ENCODE assay signal across 8 cellular contexts in genomic region chr15:85667491-85668424, GRCh38.
DNase-seq lines count a peak whose midpoint lies in the region; ATAC-seq lines count a peak whose summit lies in the region.

No MANE protein-coding gene starts in this region.

- CTCF ChIA-PET in activated CD4-positive, alpha-beta T cell treated with anti-CD3 and anti-CD28 coated beads, Interleukin-2, amount 10 ng/mL, durations not matched to agents 7 days and 5 days (lab: Charles Lee), result interaction anchor here (0.8 to 1.9 kb wide), 9 partner anchors 9 to 371 kb away, joined by 3 to 8 read pairs (median 4); no protein-coding TSS in a partner anchor

- POLR2A ChIA-PET in activated CD4-positive, alpha-beta T cell treated with anti-CD3 and anti-CD28 coated beads, Interleukin-2, amount 10 ng/mL, durations not matched to agents 7 days and 5 days (lab: Charles Lee), result interaction anchor here (0.9 to 1.1 kb wide), 2 partner anchors 22 to 24 kb away, joined by 3 read pairs; no protein-coding TSS in a partner anchor

- H3K27ac ChIP-seq in HUES48 (ENCODE audit: low read depth, low read length), result peak overlapping the region; percentile 11

- ATAC-seq in GM21528 (IDR thresholded peaks at IDR 0.05; ENCODE audit: low FRiP score, unreplicated experiment) (peak; percentile 90), esophagus mucosa (peak; percentile 89)

- no peaks in the 10 kb centered on the region for H3K4me1 ChIP-seq in HUES48 (ENCODE audit: control insufficient read depth, insufficient read depth, low read length)

- H3K9me3 Mint-ChIP-seq in activated CD4-positive, alpha-beta T cell treated with anti-CD3 and anti-CD28 coated beads, Interleukin-2, amount 10 ng/mL, durations not matched to agents 7 days and 5 days, result no peaks in the 10 kb centered on the region

- peaks cover 24% of the 10 kb centered on the region for H3K4me1 Mint-ChIP-seq in activated CD4-positive, alpha-beta T cell treated with anti-CD3 and anti-CD28 coated beads, Interleukin-2, amount 10 ng/mL, durations not matched to agents 7 days and 5 days

- DNase-seq in GF-D8 (lab: John Stamatoyannopoulos, UW) (peak; percentile 37), non-pigmented ciliary epithelial cell (ENCODE audit: low read depth) (peak; percentile 99), NCI-H526 treated with DMSO at 0.1 percent for 48 hours (lab: John Stamatoyannopoulos, UW) (no peak), GM19238 (ENCODE audit: insufficient read length, low spot score) (no peak)
- DNase-seq in activated CD4-positive, alpha-beta T cell treated with anti-CD3 and anti-CD28 coated beads, Interleukin-2, amount 10 ng/mL, durations not matched to agents 7 days and 5 days, result peak; percentile 71

- no peak overlapping the region for H3K9ac ChIP-seq in HUES48 (ENCODE audit: low read depth, low read length)

- peaks cover 44% of the 10 kb centered on the region for H3K36me3 ChIP-seq in HUES48 (ENCODE audit: control insufficient read depth, insufficient read depth, low read length)

- H3K27me3 Mint-ChIP-seq in activated CD4-positive, alpha-beta T cell treated with anti-CD3 and anti-CD28 coated beads, Interleukin-2, amount 10 ng/mL, durations not matched to agents 7 days and 5 days, result no peaks in the 10 kb centered on the region

- H3K27ac Mint-ChIP-seq in activated CD4-positive, alpha-beta T cell treated with anti-CD3 and anti-CD28 coated beads, Interleukin-2, amount 10 ng/mL, durations not matched to agents 7 days and 5 days, result peak overlapping the region; percentile 85

- no peak overlapping the region for H3K4me3 ChIP-seq in HUES48 (ENCODE audit: low read depth, low read length)

- peaks cover 64% of the 10 kb centered on the region for H3K36me3 Mint-ChIP-seq in activated CD4-positive, alpha-beta T cell treated with anti-CD3 and anti-CD28 coated beads, Interleukin-2, amount 10 ng/mL, durations not matched to agents 7 days and 5 days (ENCODE audit: low read depth)

- H3K9me3 ChIP-seq in HUES48 (ENCODE audit: control insufficient read depth, insufficient read depth, low read length), result no peaks in the 10 kb centered on the region

- H3K4me3 Mint-ChIP-seq in activated CD4-positive, alpha-beta T cell treated with anti-CD3 and anti-CD28 coated beads, Interleukin-2, amount 10 ng/mL, durations not matched to agents 7 days and 5 days, result no peak overlapping the region

- no peaks in the 10 kb centered on the region for H3K27me3 ChIP-seq in HUES48 (ENCODE audit: control insufficient read depth, insufficient read depth, low read length)

Comparison
In these comparisons a context has a peak if more than half of its experiments do, and no peak if none do; other contexts are left out.
1. DNase-seq: peak in GF-D8 (single experiment), activated CD4-positive, alpha-beta T cell treated with anti-CD3 and anti-CD28 coated beads, Interleukin-2, amount 10 ng/mL, durations not matched to agents 7 days and 5 days (single experiment) and non-pigmented ciliary epithelial cell (single experiment); none in NCI-H526 treated with DMSO at 0.1 percent for 48 hours (single experiment) and GM19238 (single experiment).